1 cellular context compared by ENCODE assay signal in genomic region chr11:57310091-57310490, GRCh38.
TF ChIP-seq lines count a peak whose summit lies in the region.

No MANE protein-coding gene starts in this region.

TF ChIP-seq in H1, 55 proteins besides CTCF, POLR2A, EP300 and RAD21:
- TF ChIP-seq USF2 (IDR thresholded peaks at IDR 0.05; ENCODE audit: low read length) (no peak), MAX (IDR thresholded peaks at IDR 0.05) (no peak), SAP30 (IDR thresholded peaks at IDR 0.05; ENCODE audit: insufficient read depth, insufficient replicate concordance, low read length) (no peak), SP4 (IDR thresholded peaks at IDR 0.05; ENCODE audit: low read length) (no peak)
